27 cellular contexts compared by ENCODE assay signal in the genomic region with DNA sequence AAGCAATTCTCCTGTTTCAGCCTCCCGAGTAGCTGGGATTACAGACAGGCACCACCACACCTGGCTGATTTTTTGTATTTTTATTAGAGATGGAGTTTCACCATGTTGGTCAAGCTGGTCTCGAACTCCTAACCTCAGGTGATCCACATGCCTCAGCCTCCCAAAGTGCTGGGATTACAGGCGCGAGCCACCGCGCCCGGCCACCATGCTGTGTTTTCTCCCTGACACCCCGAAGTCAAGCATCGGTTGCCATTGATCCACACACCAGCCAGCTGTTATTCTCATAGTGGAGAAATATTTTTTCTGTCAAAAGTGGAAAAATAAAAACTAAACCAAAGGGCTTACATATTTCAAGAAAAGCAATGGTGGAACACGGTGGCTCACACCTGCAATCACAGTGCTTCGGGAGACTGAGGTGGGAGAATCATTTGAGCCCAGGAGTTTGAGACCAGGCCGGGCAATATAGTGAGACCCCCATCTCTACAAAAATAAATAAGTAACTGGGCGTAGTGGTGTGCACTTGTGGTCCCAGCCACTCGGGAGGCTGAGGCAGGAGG.
"Had no signal": no experiment of that assay in that cellular context is flagged by ENCODE, and none has a peak within 500 bp of the region (broad histone marks: within the 10 kb centered on the region; RNA-seq: fewer than 3 reads in every experiment).

No MANE protein-coding gene starts in this region.

- H3K27ac ChIP-seq: ascending aorta, breast epithelium, cardiac muscle cell, colonic mucosa, dorsolateral prefrontal cortex, esophagus muscularis mucosa, foreskin keratinocyte, gastrocnemius medialis, heart left ventricle, WERI-Rb-1 had no signal

- DNase-seq: activated B cell treated with CpG ODN at 0.5 μM for 24 hours; activated CD4-positive, alpha-beta T cell treated with anti-CD3 and anti-CD28 coated beads, Interleukin-2, amount 50 U/mL, for 1 hour; activated CD8-positive, alpha-beta memory T cell treated with anti-CD3 and anti-CD28 coated beads, Interleukin-2, amount 10 ng/mL, durations not matched to agents 7 days and 5 days; activated CD8-positive, alpha-beta memory T cell treated with anti-CD3 and anti-CD28 coated beads, Interleukin-2, amount 50 U/mL, for 4 hours; activated CD8-positive, alpha-beta T cell treated with anti-CD3 and anti-CD28 coated beads, Interleukin-2, amount 10 ng/mL, durations not matched to agents 7 days and 5 days; activated gamma-delta T cell; activated naive CD4-positive, alpha-beta T cell; activated naive CD4-positive, alpha-beta T cell treated with anti-CD3 and anti-CD28 coated beads, Interleukin-2, amount 10 ng/mL, durations not matched to agents 7 days and 5 days; activated naive CD8-positive, alpha-beta T cell treated with anti-CD3 and anti-CD28 coated beads, Interleukin-2, amount 10 ng/mL, durations not matched to agents 7 days and 5 days; activated T-cell treated with anti-CD3 and anti-CD28 coated beads, Interleukin-2, amount 50 U/mL, for 1 hour; central memory CD4-positive, alpha-beta T cell; cerebellar nuclear complex; colonic mucosa; dorsolateral prefrontal cortex; effector memory CD8-positive, alpha-beta T cell; erythroblast; gastrocnemius medialis; glutamatergic neuron; heart left ventricle; T-cell; T1000; WERI-Rb-1 had no signal

- ATAC-seq: activated CD8-positive, alpha-beta T cell treated with anti-CD3 and anti-CD28 coated beads, Interleukin-2, amount 10 ng/mL, durations not matched to agents 7 days and 5 days; effector memory CD8-positive, alpha-beta T cell; gastrocnemius medialis; heart left ventricle; T-cell had no signal

- H3K4me3 ChIP-seq: ascending aorta, breast epithelium, cardiac muscle cell, colonic mucosa, dorsolateral prefrontal cortex, esophagus muscularis mucosa, gastrocnemius medialis, heart left ventricle had no signal

- H3K4me1 ChIP-seq: breast epithelium, colonic mucosa, foreskin keratinocyte, gastrocnemius medialis had no signal

- H3K36me3 ChIP-seq: ascending aorta, breast epithelium, cardiac muscle cell, colonic mucosa, esophagus muscularis mucosa, gastrocnemius medialis, heart left ventricle, WERI-Rb-1 had no signal

- H3K27me3 ChIP-seq: ascending aorta, breast epithelium, cardiac muscle cell, colonic mucosa, dorsolateral prefrontal cortex, esophagus muscularis mucosa, foreskin keratinocyte, gastrocnemius medialis, heart left ventricle had no signal

- H3K9me3 ChIP-seq: ascending aorta, breast epithelium, colonic mucosa, esophagus muscularis mucosa, gastrocnemius medialis, heart left ventricle had no signal
